ENCODE assay signal across 9 cellular contexts in the genomic region with DNA sequence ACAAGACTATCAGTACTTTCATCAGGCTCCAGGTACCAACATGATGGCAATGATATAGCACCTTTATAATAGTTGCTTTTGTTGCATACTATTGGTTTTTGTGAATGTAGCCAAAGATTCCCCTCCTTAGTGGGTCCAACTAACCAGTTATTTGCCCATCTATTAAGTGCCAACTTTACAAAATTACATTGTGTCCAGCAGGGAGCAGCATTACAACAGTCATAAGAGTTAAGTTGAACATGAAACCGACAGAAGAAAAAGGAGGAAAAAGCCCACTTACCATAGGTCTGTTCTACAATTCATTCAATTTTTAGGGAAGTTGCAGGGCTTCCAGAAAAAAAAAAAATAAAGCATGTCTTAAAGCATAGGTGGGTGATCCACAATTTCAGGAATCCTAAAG. TPM values are rescaled to one million over a fixed set of nuclear protein-coding genes. Genes with fewer than 3 reads are reported as not detected.
DNase-seq lines count a peak whose midpoint lies in the region; ATAC-seq, FAIRE-seq and TF ChIP-seq lines count a peak whose summit lies in the region.
"Had no signal": no experiment of that assay in that cellular context is flagged by ENCODE, and none has a peak within 500 bp of the region (broad histone marks: within the 10 kb centered on the region; RNA-seq: fewer than 3 reads in every experiment).

No MANE protein-coding gene starts in this region.

- no peaks in the 10 kb centered on the region for H3K36me3 ChIP-seq in IMR-90 (ENCODE audit: control insufficient read depth, insufficient read depth, low read length)
- no peaks in the 10 kb centered on the region; a peak in 1 of 5 replicates for H3K36me3 ChIP-seq in HepG2 (replicated peaks in 1 of 2; ENCODE audit: control insufficient read depth in 1 of 2, insufficient read depth in 2 of 2, low read length in 2 of 2)

- H3K4me1 Mint-ChIP-seq in activated CD8-positive, alpha-beta T cell treated with anti-CD3 and anti-CD28 coated beads for 36 hours (ENCODE audit: low read depth): peaks cover 20% of the 10 kb centered on the region
- H3K4me1 Mint-ChIP-seq in T-helper 2 cell treated with Interferon-gamma antibody and Interleukin-4, amounts not matched to agents 5 μg/mL and 100 μg/mL, for 36 hours (ENCODE audit: low read depth): peaks cover 3% of the 10 kb centered on the region

- CTCF ChIA-PET in IMR-90 (lab: Yijun Ruan, JAX) (no interaction called here), HepG2 (lab: Yijun Ruan, JAX; ENCODE audit: low intra/inter-chr PET ratio, low total read pairs) (interaction anchor here (1.0 to 1.2 kb wide), 2 partner anchors 383 to 685 kb away, joined by 4 to 8 read pairs; no protein-coding TSS in a partner anchor)
- CTCF ChIA-PET in activated CD8-positive, alpha-beta T cell treated with anti-CD3 and anti-CD28 coated beads for 36 hours (lab: Charles Lee): interaction anchor here (1.0 kb wide), 1 partner anchor 20 kb away, joined by 3 read pairs; no protein-coding TSS in a partner anchor

- no peak overlapping the region for H2AFZ ChIP-seq in IMR-90 (replicated peaks; ENCODE audit: low read length, poor library complexity)
- no peak overlapping the region for H2AFZ ChIP-seq in HepG2 (ENCODE audit: low read length)

- no peaks in the 10 kb centered on the region for H3K9me3 ChIP-seq in IMR-90 (ENCODE audit: control insufficient read depth, insufficient read depth, low read length)
- H3K9me3 ChIP-seq in HepG2 (ENCODE audit: low read length): no peaks in the 10 kb centered on the region

- BruUV-seq in IMR-90 (replicated peaks; lab: Mats Ljungman, UMichigan) (no TSS peak), HepG2 (replicated peaks; lab: Mats Ljungman, UMichigan) (no TSS peak)

- in situ Hi-C loops in IMR-90 (cut with MboI; ENCODE audit: low sequenced_read_pairs) (no loop called here), HepG2 (cut with HindIII; ENCODE audit: extremely low pct_ligation_motif_present, low pct_unique_long_range_greater_than_20kb) (loop anchor here (5.0 to 10.0 kb wide), 2 partner anchors 337 to 384 kb away; no protein-coding TSS in a partner anchor)

- H2AK5ac ChIP-seq in IMR-90 (ENCODE audit: low read depth, low read length): no peak overlapping the region

- H3K14ac ChIP-seq in IMR-90 (replicated peaks; ENCODE audit: low read depth, low read length): no peak overlapping the region

- no peak overlapping the region for H3K27ac ChIP-seq in IMR-90 (ENCODE audit: insufficient read depth, low read length)
- H3K27ac ChIP-seq in HepG2 (ENCODE audit: extremely low read length, insufficient read depth, low read length): no peak overlapping the region
- H3K27ac ChIP-seq: BLaER1 treated with 17β-estradiol and CSF1 and Interleukin-3, amounts not matched to agents 10 nM and 100 nM had no signal

- H3K4me3 ChIP-seq in IMR-90 (ENCODE audit: insufficient read depth, low read depth, low read length) (no peak overlapping the region), HepG2 (replicated peaks in 1 of 3; ENCODE audit: insufficient read depth in 1 of 3, low read depth in 2 of 3, low read length in 3 of 3) (no peak overlapping the region)
- H3K4me3 ChIP-seq: BLaER1 treated with 17β-estradiol and CSF1 and Interleukin-3, amounts not matched to agents 10 nM and 100 nM had no signal

- no peak overlapping the region for H3K18ac ChIP-seq in IMR-90 (ENCODE audit: low read depth, low read length)

- no CpG with 5 or more reads among the region's 1 CpG for WGBS in IMR-90 (ENCODE audit: extremely low coverage in 2 of 2, insufficient read length in 1 of 2), 2 experiments
- 53% methylated on average over 1 of the region's 1 CpG for WGBS in HepG2 (ENCODE audit: low lambda C conversion rate)

- TF ChIP-seq RAD21 in IMR-90 (IDR thresholded peaks at IDR 0.05; ENCODE audit: low read length) (peak; percentile 63), HepG2 (CRISPR knock-in tag; IDR thresholded peaks at IDR 0.05) (no peak)

- no peak overlapping the region for H3K27ac Mint-ChIP-seq in activated CD8-positive, alpha-beta T cell treated with anti-CD3 and anti-CD28 coated beads for 36 hours
- no peak overlapping the region for H3K27ac Mint-ChIP-seq in T-helper 2 cell treated with Interferon-gamma antibody and Interleukin-4, amounts not matched to agents 5 μg/mL and 100 μg/mL, for 36 hours

- H4K8ac ChIP-seq in IMR-90 (ENCODE audit: low read depth in 2 of 2, low read length in 2 of 2): no peak overlapping the region

- H3K27me3 Mint-ChIP-seq in activated CD8-positive, alpha-beta T cell treated with anti-CD3 and anti-CD28 coated beads for 36 hours: no peaks in the 10 kb centered on the region
- no peaks in the 10 kb centered on the region for H3K27me3 Mint-ChIP-seq in T-helper 2 cell treated with Interferon-gamma antibody and Interleukin-4, amounts not matched to agents 5 μg/mL and 100 μg/mL, for 36 hours (ENCODE audit: low read depth)

- POLR2A ChIA-PET in IMR-90 (lab: Charles Lee; ENCODE audit: unreplicated experiment): no interaction called here
- POLR2A ChIA-PET in activated CD8-positive, alpha-beta T cell treated with anti-CD3 and anti-CD28 coated beads for 36 hours (lab: Charles Lee): no interaction called here
- POLR2A ChIA-PET in HepG2 (lab: Yijun Ruan, JAX): no interaction called here

- H3K56ac ChIP-seq in IMR-90 (ENCODE audit: extremely low read depth, insufficient read depth, low read length): no peak overlapping the region

- peaks cover 34% of the 10 kb centered on the region for H3K79me2 ChIP-seq in HepG2 (ENCODE audit: insufficient read depth, low read length)

- H3K4me1 ChIP-seq in IMR-90 (ENCODE audit: control insufficient read depth, insufficient read depth, low read length): no peaks in the 10 kb centered on the region
- no peaks in the 10 kb centered on the region for H3K4me1 ChIP-seq in HepG2 (ENCODE audit: insufficient read depth, low read length)
- H3K4me1 ChIP-seq: BLaER1 treated with 17β-estradiol and CSF1 and Interleukin-3, amounts not matched to agents 10 nM and 100 nM had no signal

- peaks cover 3% of the 10 kb centered on the region for H3K9me3 Mint-ChIP-seq in activated CD8-positive, alpha-beta T cell treated with anti-CD3 and anti-CD28 coated beads for 36 hours
- H3K9me3 Mint-ChIP-seq in T-helper 2 cell treated with Interferon-gamma antibody and Interleukin-4, amounts not matched to agents 5 μg/mL and 100 μg/mL, for 36 hours: no peaks in the 10 kb centered on the region

- FAIRE-seq in HepG2 (lab: Jason Lieb, UNC): no peak

- no peak overlapping the region for H2AK9ac ChIP-seq in IMR-90 (replicated peaks; ENCODE audit: low read depth, low read length, poor library complexity)

- H4K5ac ChIP-seq in IMR-90 (ENCODE audit: low read depth, low read length): no peak overlapping the region

- TF ChIP-seq CTCF in IMR-90 (conservative IDR thresholded peaks at IDR 0.05; ENCODE audit: low read depth, low read length) (peak; percentile 60), HepG2 (CRISPR knock-in tag; IDR thresholded peaks at IDR 0.05) (peak; percentile 49)
- peak; percentile 39 for TF ChIP-seq CTCF in activated CD8-positive, alpha-beta T cell treated with anti-CD3 and anti-CD28 coated beads for 36 hours (IDR thresholded peaks at IDR 0.05)

- no peak for TF ChIP-seq POLR2A in IMR-90 (IDR thresholded peaks at IDR 0.05; ENCODE audit: low read depth, low read length)
- no peak for TF ChIP-seq POLR2A in HepG2 (IDR thresholded peaks at IDR 0.05; ENCODE audit: insufficient read depth in 1 of 2, low read depth in 2 of 2, low read length in 2 of 2)

- no peak overlapping the region for H2BK20ac ChIP-seq in IMR-90 (ENCODE audit: low read depth, low read length)

- intact Hi-C loops in IMR-90 (cut with micrococcal nuclease): loop anchor here (1.0 to 10.0 kb wide), 5 partner anchors 253 to 684 kb away; no protein-coding TSS in a partner anchor
- intact Hi-C loops in activated CD8-positive, alpha-beta T cell treated with anti-CD3 and anti-CD28 coated beads for 36 hours (cut with micrococcal nuclease): no loop called here
- intact Hi-C loops in HepG2 (cut with micrococcal nuclease; ENCODE audit: unreplicated experiment): loop anchor here (1.0 to 5.0 kb wide), 4 partner anchors 154 to 688 kb away; no protein-coding TSS in a partner anchor

- no peak overlapping the region for H4K91ac ChIP-seq in IMR-90 (ENCODE audit: insufficient read depth, low read depth, low read length)

- TF ChIP-seq EP300 in HepG2 (IDR thresholded peaks at IDR 0.05; ENCODE audit: low read depth in 2 of 2, low read length in 2 of 2) (no peak), HepG2 (CRISPR knock-in tag; IDR thresholded peaks at IDR 0.05; ENCODE audit: borderline replicate concordance) (no peak)

- no peak overlapping the region for H2BK120ac ChIP-seq in IMR-90 (ENCODE audit: low read depth, low read length)

- no peak overlapping the region for H3K4ac ChIP-seq in IMR-90 (ENCODE audit: low read depth, low read length)

- dilution Hi-C loops in IMR-90 (cut with HindIII; ENCODE audit: low sequenced_read_pairs, unreplicated experiment): no loop called here

- no peak overlapping the region for H3K4me3 Mint-ChIP-seq in activated CD8-positive, alpha-beta T cell treated with anti-CD3 and anti-CD28 coated beads for 36 hours
- no peak overlapping the region for H3K4me3 Mint-ChIP-seq in T-helper 2 cell treated with Interferon-gamma antibody and Interleukin-4, amounts not matched to agents 5 μg/mL and 100 μg/mL, for 36 hours

- H3K27me3 ChIP-seq in IMR-90 (ENCODE audit: control insufficient read depth, insufficient read depth, low read length) (no peaks in the 10 kb centered on the region), HepG2 (ENCODE audit: control insufficient read depth in 1 of 2, insufficient read depth in 2 of 2, low read length in 2 of 2) (no peaks in the 10 kb centered on the region)
- H3K27me3 ChIP-seq: BLaER1 treated with 17β-estradiol and CSF1 and Interleukin-3, amounts not matched to agents 10 nM and 100 nM had no signal

- no peak overlapping the region for H2BK15ac ChIP-seq in IMR-90 (ENCODE audit: low read depth, low read length)

- ATAC-seq in IMR-90 (ENCODE audit: low read depth): peak; percentile 82
- ATAC-seq in activated CD8-positive, alpha-beta T cell treated with anti-CD3 and anti-CD28 coated beads for 36 hours: no peak
- peak; percentile 76 for ATAC-seq in HepG2
- ATAC-seq in HG03439 (IDR thresholded peaks at IDR 0.05; ENCODE audit: unreplicated experiment): no peak
- no peak for ATAC-seq in HG03460 (IDR thresholded peaks at IDR 0.05; ENCODE audit: unreplicated experiment)

- no peak overlapping the region for H3K23ac ChIP-seq in IMR-90 (ENCODE audit: low read depth, low read length)

- peak; percentile 23 for DNase-seq in NCI-H146 (lab: John Stamatoyannopoulos, UW)
- DNase-seq in NCI-H146 treated with DMSO at 0.1 percent for 48 hours (lab: John Stamatoyannopoulos, UW; ENCODE audit: unreplicated experiment): no peak
- peak; percentile 73 for DNase-seq in IMR-90
- DNase-seq in activated CD8-positive, alpha-beta T cell treated with anti-CD3 and anti-CD28 coated beads for 36 hours: peak; percentile 7
- DNase-seq in HepG2 (ENCODE audit: low spot score): peak; percentile 53
- DNase-seq in T-helper 2 cell treated with Interferon-gamma antibody and Interleukin-4, amounts not matched to agents 5 μg/mL and 100 μg/mL, for 36 hours (ENCODE audit: low spot score): no peak

- H4K20me1 ChIP-seq in IMR-90 (ENCODE audit: insufficient read depth, low read length): no peaks in the 10 kb centered on the region
- H4K20me1 ChIP-seq in HepG2 (ENCODE audit: insufficient read depth, low read length): peaks cover 2% of the 10 kb centered on the region

- H3K9me1 ChIP-seq in IMR-90 (ENCODE audit: insufficient read depth, low read length): no peaks in the 10 kb centered on the region

- peaks cover 0 to 4% of the 10 kb centered on the region in 2 experiments; a peak in 1 of 4 replicates for H3K79me1 ChIP-seq in IMR-90 (ENCODE audit: low read depth in 1 of 2, low read length in 2 of 2)

- H2BK5ac ChIP-seq in IMR-90 (ENCODE audit: low read depth, low read length, poor library complexity, severe bottlenecking): no peak overlapping the region

- H3K4me2 ChIP-seq in IMR-90 (ENCODE audit: low read depth, low read length): no peak overlapping the region
- H3K4me2 ChIP-seq in HepG2 (ENCODE audit: low read depth, low read length): no peak overlapping the region
- H3K4me2 ChIP-seq: BLaER1 treated with 17β-estradiol and CSF1 and Interleukin-3, amounts not matched to agents 10 nM and 100 nM had no signal

- no peak overlapping the region for H3K9ac ChIP-seq in IMR-90 (ENCODE audit: low read depth, low read length)
- no peak overlapping the region for H3K9ac ChIP-seq in HepG2 (ENCODE audit: insufficient read depth, low read depth, low read length)
- H3K9ac ChIP-seq: BLaER1 treated with 17β-estradiol and CSF1 and Interleukin-3, amounts not matched to agents 10 nM and 100 nM had no signal

- peaks cover 9% of the 10 kb centered on the region for H3K36me3 Mint-ChIP-seq in activated CD8-positive, alpha-beta T cell treated with anti-CD3 and anti-CD28 coated beads for 36 hours (ENCODE audit: low read depth)
- peaks cover 6% of the 10 kb centered on the region for H3K36me3 Mint-ChIP-seq in T-helper 2 cell treated with Interferon-gamma antibody and Interleukin-4, amounts not matched to agents 5 μg/mL and 100 μg/mL, for 36 hours (ENCODE audit: low read depth)

RNA-seq across cellular contexts. Expression of gene IMMP1L, which starts 21.6 kb away (rescaled TPM):
- total RNA-seq in IMR-90 (2012; rRNA removed) (5.0 and 10.0 TPM in 2 replicates), HepG2 (2016; rRNA removed; fragmentation: Illumina TruSeq; extraction: Trizol) (51.8 and 57.9 TPM in 2 replicates)
- polyA plus RNA-seq in IMR-90 (2012; rRNA removed) (10.7 and 23.7 TPM in 2 replicates), HepG2 (2011; rRNA removed) (26.1 and 42.4 TPM in 2 replicates)
- polyA plus RNA-seq in IMR-90 (2012; cell fraction: cytosol; rRNA removed): 1.8 and 2.4 TPM in 2 replicates
- 1.5 and 6.8 TPM in 2 replicates for polyA plus RNA-seq in IMR-90 (2012; cell fraction: nucleus; rRNA removed; ENCODE audit: low replicate concordance)
- total RNA-seq in activated CD8-positive, alpha-beta T cell treated with anti-CD3 and anti-CD28 coated beads for 36 hours: 10 to 100 TPM; 20.7 to 23.3 TPM
- 104 and 120 TPM in 2 replicates for total RNA-seq in HepG2 (2016; cell fraction: cytosol; rRNA removed; fragmentation: Illumina TruSeq; extraction: Trizol; ENCODE audit: low read depth)
- total RNA-seq in HepG2 (2016; cell fraction: insoluble cytoplasmic fraction; rRNA removed; fragmentation: Illumina TruSeq; extraction: Trizol): 64.0 and 123 TPM in 2 replicates
- 84.7 and 100 TPM in 2 replicates for total RNA-seq in HepG2 (2016; cell fraction: membrane; rRNA removed; fragmentation: Illumina TruSeq; extraction: Trizol)
- total RNA-seq in HepG2 (2016; cell fraction: nucleus; rRNA removed; fragmentation: Illumina TruSeq; extraction: Trizol): 40.4 and 42.9 TPM in 2 replicates
- 20.1 and 22.4 TPM in 2 replicates for polyA plus RNA-seq in HepG2 (2011; cell fraction: cytosol; rRNA removed)
- 11.1 and 15.1 TPM in 2 replicates for polyA plus RNA-seq in HepG2 (2011; cell fraction: nucleus; rRNA removed)
- 23.5 and 24.7 TPM in 2 replicates for polyA plus RNA-seq in HepG2 (2012)
- 80.2 and 87.5 TPM in 2 replicates for polyA plus RNA-seq in HepG2 (2016; cell fraction: cytosol; fragmentation: Illumina TruSeq; extraction: Trizol; ENCODE audit: low read depth)
- polyA plus RNA-seq in HepG2 (2016; cell fraction: insoluble cytoplasmic fraction; fragmentation: Illumina TruSeq; extraction: Trizol; ENCODE audit: low read depth): 46.2 and 82.2 TPM in 2 replicates
- polyA plus RNA-seq in HepG2 (2016; cell fraction: membrane; fragmentation: Illumina TruSeq; extraction: Trizol; ENCODE audit: low read depth): 60.8 and 86.8 TPM in 2 replicates
- polyA plus RNA-seq in HepG2 (2016; cell fraction: nucleus; fragmentation: Illumina TruSeq; extraction: Trizol; ENCODE audit: insufficient read depth, low read depth): 40.9 and 42.9 TPM in 2 replicates
- 4.9 and 8.8 TPM in 2 replicates for polyA minus RNA-seq in HepG2 (2011; rRNA and poly(A)+ RNA removed; ENCODE audit: low replicate concordance)
- 5.8 and 5.9 TPM in 2 replicates for polyA minus RNA-seq in HepG2 (2011; cell fraction: cytosol; rRNA and poly(A)+ RNA removed)
- polyA minus RNA-seq in HepG2 (2011; cell fraction: nucleus; rRNA and poly(A)+ RNA removed): 34.9 and 50.6 TPM in 2 replicates

RNA-seq across cellular contexts. Expression of gene ELP4, which starts 21.7 kb away (rescaled TPM):
- 18.1 and 20.4 TPM in 2 replicates for total RNA-seq in IMR-90 (2012; rRNA removed)
- polyA plus RNA-seq in IMR-90 (2012; rRNA removed): 6.8 and 8.4 TPM in 2 replicates
- polyA plus RNA-seq in IMR-90 (2012; cell fraction: cytosol; rRNA removed): 3.2 and 3.5 TPM in 2 replicates
- 1.8 and 5.4 TPM in 2 replicates for polyA plus RNA-seq in IMR-90 (2012; cell fraction: nucleus; rRNA removed; ENCODE audit: low replicate concordance)
- 10 to 100 TPM; 21.1 to 21.6 TPM for total RNA-seq in activated CD8-positive, alpha-beta T cell treated with anti-CD3 and anti-CD28 coated beads for 36 hours
- total RNA-seq in HepG2 (2016; rRNA removed; fragmentation: Illumina TruSeq; extraction: Trizol): 19.1 and 23.1 TPM in 2 replicates
- 3.9 and 5.7 TPM in 2 replicates for total RNA-seq in HepG2 (2016; cell fraction: cytosol; rRNA removed; fragmentation: Illumina TruSeq; extraction: Trizol; ENCODE audit: low read depth)
- total RNA-seq in HepG2 (2016; cell fraction: insoluble cytoplasmic fraction; rRNA removed; fragmentation: Illumina TruSeq; extraction: Trizol): 17.1 and 19.0 TPM in 2 replicates
- total RNA-seq in HepG2 (2016; cell fraction: membrane; rRNA removed; fragmentation: Illumina TruSeq; extraction: Trizol): 8.0 and 9.1 TPM in 2 replicates
- 31.1 and 33.6 TPM in 2 replicates for total RNA-seq in HepG2 (2016; cell fraction: nucleus; rRNA removed; fragmentation: Illumina TruSeq; extraction: Trizol)
- polyA plus RNA-seq in HepG2 (2011; rRNA removed): 10.8 and 12.8 TPM in 2 replicates
- 7.0 and 7.4 TPM in 2 replicates for polyA plus RNA-seq in HepG2 (2011; cell fraction: cytosol; rRNA removed)
- 3.7 and 3.8 TPM in 2 replicates for polyA plus RNA-seq in HepG2 (2011; cell fraction: nucleus; rRNA removed)
- 6.9 and 11.8 TPM in 2 replicates for polyA plus RNA-seq in HepG2 (2012)
- 4.8 TPM in 2 replicates for polyA plus RNA-seq in HepG2 (2016; cell fraction: cytosol; fragmentation: Illumina TruSeq; extraction: Trizol; ENCODE audit: low read depth)
- 24.0 and 26.4 TPM in 2 replicates for polyA plus RNA-seq in HepG2 (2016; cell fraction: insoluble cytoplasmic fraction; fragmentation: Illumina TruSeq; extraction: Trizol; ENCODE audit: low read depth)
- polyA plus RNA-seq in HepG2 (2016; cell fraction: membrane; fragmentation: Illumina TruSeq; extraction: Trizol; ENCODE audit: low read depth): 7.8 and 9.4 TPM in 2 replicates
- 10.4 and 10.7 TPM in 2 replicates for polyA plus RNA-seq in HepG2 (2016; cell fraction: nucleus; fragmentation: Illumina TruSeq; extraction: Trizol; ENCODE audit: insufficient read depth, low read depth)
- polyA minus RNA-seq in HepG2 (2011; rRNA and poly(A)+ RNA removed; ENCODE audit: low replicate concordance): 12.8 and 23.6 TPM in 2 replicates
- 7.4 and 8.1 TPM in 2 replicates for polyA minus RNA-seq in HepG2 (2011; cell fraction: cytosol; rRNA and poly(A)+ RNA removed)
- polyA minus RNA-seq in HepG2 (2011; cell fraction: nucleus; rRNA and poly(A)+ RNA removed): 78.1 and 97.2 TPM in 2 replicates

Comparison
In these comparisons a context has a peak if more than half of its experiments do, and no peak if none do; other contexts are left out.
1. DNase-seq: peak in NCI-H146 (single experiment), IMR-90 (single experiment), activated CD8-positive, alpha-beta T cell treated with anti-CD3 and anti-CD28 coated beads for 36 hours (single experiment) and HepG2 (single experiment); none in NCI-H146 treated with DMSO at 0.1 percent for 48 hours (single experiment) and T-helper 2 cell treated with Interferon-gamma antibody and Interleukin-4, amounts not matched to agents 5 μg/mL and 100 μg/mL, for 36 hours (single experiment).
2. ATAC-seq: peak in IMR-90 (single experiment) and HepG2 (single experiment); none in activated CD8-positive, alpha-beta T cell treated with anti-CD3 and anti-CD28 coated beads for 36 hours (single experiment), HG03439 (single experiment) and HG03460 (single experiment).
3. Peak in every context shown above with its lines, with median percentiles within 50 percentile points of each other: CTCF ChIP-seq.